8 cellular contexts compared by ENCODE assay signal in genomic region chr12:76031414-76032042, GRCh38.
A peak's percentile ranks its signal among the peaks of the same experiment; 100 is the strongest.
DNase-seq lines count a peak whose midpoint lies in the region; ATAC-seq and TF ChIP-seq lines count a peak whose summit lies in the region.

Gene PHLDA1, minus strand, starts transcription at chr12:76031776.

- peak; percentile 75 for ATAC-seq in HG03460 (IDR thresholded peaks at IDR 0.05; ENCODE audit: unreplicated experiment)

- peak within 1 kb of the TSS; percentile 90 to 100 (median 98) for H3K4me2 ChIP-seq in BLaER1 treated with 17β-estradiol and CSF1 and Interleukin-3, amounts not matched to agents 10 nM and 100 nM

- no peak for TF ChIP-seq CTCF in coronary artery (IDR thresholded peaks at IDR 0.05)

- DNase-seq in GM19240 (ENCODE audit: insufficient read length, low spot score) = peak; percentile 64
- DNase-seq in NCI-H524 treated with DMSO at 0.1 percent for 48 hours (lab: John Stamatoyannopoulos, UW) = peak; percentile 62
- DNase-seq in activated CD4-positive, alpha-beta T cell treated with anti-CD3 and anti-CD28 coated beads for 48 hours = peak; percentile 97
- peak; percentile 96 for DNase-seq in coronary artery (ENCODE audit: low spot score)
- DNase-seq in left kidney (ENCODE audit: low read depth, low spot score) = peak; percentile 99
- peak; percentile 94 to 95 for DNase-seq in stimulated activated CD4-positive, alpha-beta T cell treated with anti-CD3 and anti-CD28 coated beads, Interleukin-2, amount 100 ng/mL, for 24 hours

- H3K4me1 ChIP-seq in BLaER1 treated with 17β-estradiol and CSF1 and Interleukin-3, amounts not matched to agents 10 nM and 100 nM = peaks cover 19 to 33% (median 25%) of the 10 kb centered on the region in 10 experiments

- H3K9ac ChIP-seq in BLaER1 treated with 17β-estradiol and CSF1 and Interleukin-3, amounts not matched to agents 10 nM and 100 nM = peak within 1 kb of the TSS; percentile 79 to 93 (median 88)

- peak within 1 kb of the TSS; percentile 81 to 93 (median 87) for H3K27ac ChIP-seq in BLaER1 treated with 17β-estradiol and CSF1 and Interleukin-3, amounts not matched to agents 10 nM and 100 nM
- peak within 1 kb of the TSS; percentile 91 to 98 for H3K27ac ChIP-seq in coronary artery

- H3K4me3 ChIP-seq in BLaER1 treated with 17β-estradiol and CSF1 and Interleukin-3, amounts not matched to agents 10 nM and 100 nM = peak within 1 kb of the TSS; percentile 68 to 80 (median 72)
- peak within 1 kb of the TSS; percentile 78 for H3K4me3 ChIP-seq in coronary artery

- H4K20me1 ChIP-seq in BLaER1 treated with 17β-estradiol and CSF1 and Interleukin-3, amounts not matched to agents 10 nM and 100 nM = peaks cover 0 to 27% (median 15%) of the 10 kb centered on the region in 11 experiments; a peak in 12 of 22 replicates

- no peaks in the 10 kb centered on the region for H3K9me3 ChIP-seq in BLaER1 treated with 17β-estradiol and CSF1 and Interleukin-3, amounts not matched to agents 10 nM and 100 nM (replicated peaks in 1 of 11)

- peaks cover 28 to 33% (median 31%) of the 10 kb centered on the region in 11 experiments for H3K27me3 ChIP-seq in BLaER1 treated with 17β-estradiol and CSF1 and Interleukin-3, amounts not matched to agents 10 nM and 100 nM

- no peaks in the 10 kb centered on the region for H3K36me3 ChIP-seq in BLaER1 treated with 17β-estradiol and CSF1 and Interleukin-3, amounts not matched to agents 10 nM and 100 nM

Comparison
In these comparisons a context has a peak if more than half of its experiments do, and no peak if none do; other contexts are left out.
1. Peak in every context shown above with its lines: DNase-seq, ATAC-seq, H3K4me3 ChIP-seq and H3K27ac ChIP-seq.